Comparison of ENCODE assay signal across 14 cellular contexts in genomic region chr7:31648288-31648687, GRCh38. TPM values are rescaled to one million over a fixed set of nuclear protein-coding genes. Genes with fewer than 3 reads are reported as not detected.
DNase-seq lines count a peak whose midpoint lies in the region; ATAC-seq and TF ChIP-seq lines count a peak whose summit lies in the region.
"Had no signal": no experiment of that assay in that cellular context is flagged by ENCODE, and none has a peak within 500 bp of the region (broad histone marks: within the 10 kb centered on the region; RNA-seq: fewer than 3 reads in every experiment).

No MANE protein-coding gene starts in this region.

- DNase-seq in heart right ventricle (no peak), cardiac septum (ENCODE audit: low spot score) (no peak), NCI-H748 (lab: John Stamatoyannopoulos, UW; ENCODE audit: unreplicated experiment) (peak; percentile 42), foreskin keratinocyte (peak in 1 of 2 donors; percentile 25), upper lobe of right lung (no peak), cerebellum (ENCODE audit: low spot score) (no peak)
- DNase-seq: CD4-positive, alpha-beta memory T cell; MG63; stimulated activated CD4-positive, alpha-beta T cell treated with anti-CD3 and anti-CD28 coated beads, Interleukin-15, amount 100 ng/mL, for 24 hours had no signal

- ATAC-seq in heart right ventricle, result no peak
- ATAC-seq in foreskin keratinocyte, result no peak
- no peak for ATAC-seq in upper lobe of right lung
- no peak for ATAC-seq in GM19455 (IDR thresholded peaks at IDR 0.05; ENCODE audit: unreplicated experiment)
- no peak for ATAC-seq in GM21367 (IDR thresholded peaks at IDR 0.05; ENCODE audit: unreplicated experiment)

- H3K27ac ChIP-seq in heart right ventricle (no peak overlapping the region), foreskin keratinocyte (no peak overlapping the region), upper lobe of right lung (no peak overlapping the region)
- H3K27ac ChIP-seq: SJSA1 had no signal

- peaks cover 0 to 5% (median 0%) of the 10 kb centered on the region in 7 donors for H3K27me3 ChIP-seq in heart right ventricle
- H3K27me3 ChIP-seq in foreskin keratinocyte, result no peaks in the 10 kb centered on the region
- H3K27me3 ChIP-seq in upper lobe of right lung, result no peaks in the 10 kb centered on the region
- H3K27me3 ChIP-seq: SJSA1 had no signal

- 94 to 95% methylated on average over 1 of the region's 1 CpG for WGBS in heart right ventricle, 2 donors

- H3K4me3 ChIP-seq in heart right ventricle, result no peak overlapping the region
- no peak overlapping the region for H3K4me3 ChIP-seq in upper lobe of right lung
- H3K4me3 ChIP-seq: MG63, SJSA1 had no signal

- peak in 7 of 9 donors; percentile 9 to 52 (median 45) for TF ChIP-seq CTCF in heart right ventricle (IDR thresholded peaks at IDR 0.05)
- TF ChIP-seq CTCF in foreskin keratinocyte (conservative IDR thresholded peaks at IDR 0.05), result peak; percentile 69
- TF ChIP-seq CTCF in upper lobe of right lung (IDR thresholded peaks at IDR 0.05), result peak; percentile 32

- H3K9me3 ChIP-seq in heart right ventricle, result no peaks in the 10 kb centered on the region
- no peaks in the 10 kb centered on the region for H3K9me3 ChIP-seq in upper lobe of right lung
- H3K9me3 ChIP-seq: MG63, SJSA1 had no signal

- H3K4me1 ChIP-seq in heart right ventricle (peaks cover 0 to 5% (median 0%) of the 10 kb centered on the region in 9 donors), foreskin keratinocyte (peaks cover 7% of the 10 kb centered on the region), upper lobe of right lung (no peaks in the 10 kb centered on the region)
- H3K4me1 ChIP-seq: SJSA1 had no signal

- H3K36me3 ChIP-seq in heart right ventricle (no peaks in the 10 kb centered on the region), upper lobe of right lung (no peaks in the 10 kb centered on the region)
- H3K36me3 ChIP-seq: MG63, SJSA1 had no signal

- intact Hi-C loops in heart right ventricle (cut with DNase I) (loop anchor here in 4 of 10 donors (5.0 to 10.0 kb wide), 6 partner anchors 84 to 663 kb away; no protein-coding TSS in a partner anchor), cardiac septum (cut with DNase I) (loop anchor here (2.0 kb wide), 1 partner anchor 87 kb away; no protein-coding TSS in a partner anchor), upper lobe of right lung (cut with DNase I) (no loop called here)

RNA-seq across cellular contexts. Expression of gene PPP1R17, which starts 38.7 kb away (rescaled TPM):
- total RNA-seq in heart right ventricle (not detected), cardiac septum (not detected), foreskin keratinocyte (not detected in 2 replicates), upper lobe of right lung (not detected), cerebellum (4.4 TPM)
- polyA plus RNA-seq in heart right ventricle (not detected), foreskin keratinocyte (not detected in 2 replicates)
- total RNA-seq: activated CD8-positive, alpha-beta memory T cell treated with anti-CD3 and anti-CD28 coated beads for 36 hours; CD4-positive, alpha-beta memory T cell; SJSA1; subcutaneous adipose tissue had no signal
- polyA plus RNA-seq: CD4-positive, alpha-beta memory T cell had no signal
